In genomic region chr4:1285790-1286553, GRCh38 we compare ENCODE assay signal across 8 cellular contexts. TPM values are rescaled to one million over a fixed set of nuclear protein-coding genes. Genes with fewer than 3 reads are reported as not detected.
DNase-seq lines count a peak whose midpoint lies in the region; ATAC-seq and TF ChIP-seq lines count a peak whose summit lies in the region.

No MANE protein-coding gene starts in this region.

- CTCF ChIA-PET in HEK293 (lab: Yijun Ruan, JAX), result interaction anchor here (0.7 to 1.4 kb wide), 3 partner anchors 12 to 155 kb away, joined by 3 to 4 read pairs (median 3); no protein-coding TSS in a partner anchor

- H3K27ac ChIP-seq in HEK293 (ENCODE audit: extremely low read depth, low read depth, low read length) (no peak overlapping the region), heart right ventricle (no peak overlapping the region)

- H3K27me3 Mint-ChIP-seq in activated CD4-positive, alpha-beta T cell treated with anti-CD3 and anti-CD28 coated beads, Interleukin-2, amount 10 ng/mL, durations not matched to agents 24 days and 14 days, result no peaks in the 10 kb centered on the region

- no peak overlapping the region for H3K4me3 Mint-ChIP-seq in activated CD4-positive, alpha-beta T cell treated with anti-CD3 and anti-CD28 coated beads, Interleukin-2, amount 10 ng/mL, durations not matched to agents 24 days and 14 days

- H3K27me3 ChIP-seq in heart right ventricle, result no peaks in the 10 kb centered on the region

- 82% methylated on average over 21 of the region's 21 CpGs for WGBS in heart right ventricle, 2 donors

- H3K9me3 ChIP-seq in HEK293 (ENCODE audit: control insufficient read depth, insufficient read depth, low read depth, low read length) (no peaks in the 10 kb centered on the region), heart right ventricle (peaks cover 0 to 5% (median 0%) of the 10 kb centered on the region in 11 donors)

- no peaks in the 10 kb centered on the region for H3K36me3 Mint-ChIP-seq in activated CD4-positive, alpha-beta T cell treated with anti-CD3 and anti-CD28 coated beads, Interleukin-2, amount 10 ng/mL, durations not matched to agents 24 days and 14 days (ENCODE audit: low read depth)

- DNase-seq in CD1c-positive myeloid dendritic cell (ENCODE audit: extremely low spot score) (peak; percentile 51), islet precursor cell (peak; percentile 92), C1 segment of cervical spinal cord (lab: John Stamatoyannopoulos, UW) (no peak), heart right ventricle (no peak), COR-L47 (lab: John Stamatoyannopoulos, UW) (no peak)
- peak; percentile 83 for DNase-seq in activated CD4-positive, alpha-beta T cell treated with anti-CD3 and anti-CD28 coated beads, Interleukin-2, amount 10 ng/mL, durations not matched to agents 24 days and 14 days

- no peak overlapping the region for H3K4me3 ChIP-seq in HEK293 (ENCODE audit: low read depth, low read length)
- no peak overlapping the region for H3K4me3 ChIP-seq in heart right ventricle

- H3K4me1 Mint-ChIP-seq in activated CD4-positive, alpha-beta T cell treated with anti-CD3 and anti-CD28 coated beads, Interleukin-2, amount 10 ng/mL, durations not matched to agents 24 days and 14 days, result peaks cover 8% of the 10 kb centered on the region

- H3K27ac Mint-ChIP-seq in activated CD4-positive, alpha-beta T cell treated with anti-CD3 and anti-CD28 coated beads, Interleukin-2, amount 10 ng/mL, durations not matched to agents 24 days and 14 days, result no peak overlapping the region

- H3K4me1 ChIP-seq in HEK293 (ENCODE audit: control insufficient read depth, insufficient read depth, low read length) (no peaks in the 10 kb centered on the region), heart right ventricle (peaks cover 4 to 17% (median 13%) of the 10 kb centered on the region in 9 donors)

- intact Hi-C loops in activated CD4-positive, alpha-beta T cell treated with anti-CD3 and anti-CD28 coated beads, Interleukin-2, amount 10 ng/mL, durations not matched to agents 24 days and 14 days (cut with micrococcal nuclease), result no loop called here
- intact Hi-C loops in heart right ventricle (cut with DNase I), result loop anchor here in 2 of 10 donors (5.0 kb wide), 2 partner anchors 34 to 61 kb away; partner anchors contain the start of gene UVSSA (in 1 of the 2)

- H3K36me3 ChIP-seq in HEK293 (ENCODE audit: control insufficient read depth in 2 of 2, insufficient read depth in 1 of 2, low read length in 2 of 2) (no peaks in the 10 kb centered on the region), heart right ventricle (no peaks in the 10 kb centered on the region)

- no peak for ATAC-seq in GM18870 (IDR thresholded peaks at IDR 0.05; ENCODE audit: unreplicated experiment)
- no peak for ATAC-seq in heart right ventricle

- POLR2A ChIA-PET in HEK293 (lab: Yijun Ruan, JAX), result no interaction called here

- peaks cover 4% of the 10 kb centered on the region for H3K9me3 Mint-ChIP-seq in activated CD4-positive, alpha-beta T cell treated with anti-CD3 and anti-CD28 coated beads, Interleukin-2, amount 10 ng/mL, durations not matched to agents 24 days and 14 days

- no peak for TF ChIP-seq CTCF in HEK293 (tag by site-specific recombination; IDR thresholded peaks at IDR 0.05)
- peak in 3 of 9 donors; percentile 6 to 43 (median 23) for TF ChIP-seq CTCF in heart right ventricle (IDR thresholded peaks at IDR 0.05)

TF ChIP-seq in HEK293, 187 proteins besides CTCF, POLR2A, EP300 and RAD21:
- TF ChIP-seq KLF17 (tag by site-specific recombination; IDR thresholded peaks at IDR 0.05) (no peak), TRIM28 (IDR thresholded peaks at IDR 0.05; ENCODE audit: borderline replicate concordance, low read length) (peak; percentile 33; the same call in 1 of the 2 replicates), SETDB1 (IDR thresholded peaks at IDR 0.05; ENCODE audit: insufficient read length, low read length) (peak; percentile 49)

RNA-seq across cellular contexts. Expression of gene MAEA, which starts 3.7 kb away (rescaled TPM):
- total RNA-seq in activated CD4-positive, alpha-beta T cell treated with anti-CD3 and anti-CD28 coated beads, Interleukin-2, amount 10 ng/mL, durations not matched to agents 24 days and 14 days, result 61.3 and 62.6 TPM in 2 replicates
- 10 to 100 TPM; 39.1 to 72.8 (median 50.3) TPM for total RNA-seq in heart right ventricle
- polyA plus RNA-seq in heart right ventricle, result 10 to 100 TPM; 43.2 to 55.7 TPM

RNA-seq across cellular contexts. Expression of gene CTBP1, which starts 37.0 kb away (rescaled TPM):
- 190 and 200 TPM in 2 replicates for total RNA-seq in activated CD4-positive, alpha-beta T cell treated with anti-CD3 and anti-CD28 coated beads, Interleukin-2, amount 10 ng/mL, durations not matched to agents 24 days and 14 days
- 100 to 1,000 TPM; 115 to 132 (median 122) TPM for total RNA-seq in heart right ventricle
- polyA plus RNA-seq in heart right ventricle, result 100 to 1,000 TPM in 1 of 2 donors, 10 to 100 TPM in 1; 98.6 to 105 TPM

Comparison
In these comparisons a context has a peak if more than half of its experiments do, and no peak if none do; other contexts are left out.
1. DNase-seq: peak in CD1c-positive myeloid dendritic cell (single experiment), activated CD4-positive, alpha-beta T cell treated with anti-CD3 and anti-CD28 coated beads, Interleukin-2, amount 10 ng/mL, durations not matched to agents 24 days and 14 days (single experiment) and islet precursor cell (single experiment); none in C1 segment of cervical spinal cord (0 of 14), heart right ventricle (0 of 2) and COR-L47 (single experiment).